In the genomic region with DNA sequence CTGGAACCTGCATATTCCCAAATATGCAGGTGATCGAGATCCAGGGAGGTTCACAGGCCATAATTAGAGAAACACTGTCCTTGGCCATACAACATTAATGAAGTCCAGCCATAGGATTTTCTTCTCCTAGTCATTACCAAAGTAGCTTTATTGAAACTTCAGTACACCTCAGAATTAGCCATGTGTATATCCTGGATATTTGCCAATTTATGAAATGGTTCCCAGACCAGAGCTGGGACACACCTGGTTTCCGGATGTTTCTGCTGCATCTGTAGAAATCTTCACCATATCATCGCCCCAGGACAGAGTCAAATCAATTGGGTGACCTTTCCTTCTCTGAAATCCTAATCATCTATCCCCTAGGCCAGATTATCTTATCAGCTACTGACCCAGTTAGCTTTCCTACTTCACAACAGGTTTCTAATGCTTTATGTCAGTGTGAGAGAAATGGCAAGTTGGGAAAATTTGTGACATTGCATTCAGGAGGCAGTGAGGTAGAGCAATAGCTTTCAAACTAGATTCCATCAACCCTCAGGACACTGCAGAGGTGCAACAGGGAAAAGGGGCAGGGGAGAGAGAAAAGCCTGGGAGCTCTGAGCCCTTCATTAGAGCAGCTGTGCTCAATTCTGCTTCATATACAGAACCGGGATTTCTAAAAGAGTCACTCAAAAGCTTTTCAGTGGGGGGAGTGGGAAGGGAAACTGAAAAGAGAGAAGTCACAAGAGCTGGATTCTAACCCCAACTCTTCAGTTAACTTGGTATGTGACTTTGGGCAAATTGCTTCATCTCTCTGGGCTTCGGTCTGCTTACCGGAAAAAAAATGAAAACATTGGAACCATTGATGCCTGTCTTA, we compare ENCODE assay signal across 13 cellular contexts.
DNase-seq lines count a peak whose midpoint lies in the region; ATAC-seq and TF ChIP-seq lines count a peak whose summit lies in the region.
"Had no signal": no experiment of that assay in that cellular context is flagged by ENCODE, and none has a peak within 500 bp of the region (broad histone marks: within the 10 kb centered on the region; RNA-seq: fewer than 3 reads in every experiment).

No MANE protein-coding gene starts in this region.

- peak; percentile 51 for DNase-seq in NCI-H82 (lab: John Stamatoyannopoulos, UW)
- DNase-seq in upper lobe of right lung, result no peak
- no peak for DNase-seq in G401 (ENCODE audit: low spot score)
- DNase-seq in HT-29 (ENCODE audit: low spot score), result no peak
- no peak for DNase-seq in AG08395 (ENCODE audit: low spot score)
- DNase-seq: Caco-2; HCEC 1CT; NK-92 treated with Interleukin-12 subunit alpha and Interleukin-12 subunit beta, amount 100 ng/mL, for 24 hours; psoas muscle; stimulated activated CD4-positive, alpha-beta T cell treated with anti-CD3 and anti-CD28 coated beads, Interleukin-4, amount 100 ng/mL, for 24 hours; stimulated activated naive CD8-positive, alpha-beta T cell treated with anti-CD3 and anti-CD28 coated beads, Interleukin-15, amount 100 ng/mL, for 72 hours had no signal

- peak; percentile 36 for ATAC-seq in GM19438 (IDR thresholded peaks at IDR 0.05; ENCODE audit: low read depth, unreplicated experiment)
- ATAC-seq in HG02798 (IDR thresholded peaks at IDR 0.05; ENCODE audit: poor library complexity, unreplicated experiment), result peak; percentile 44
- ATAC-seq in upper lobe of right lung, result peak; percentile 69
- ATAC-seq: psoas muscle; stimulated activated naive CD8-positive, alpha-beta T cell treated with anti-CD3 and anti-CD28 coated beads, Interleukin-15, amount 100 ng/mL, for 72 hours had no signal

- H3K9me3 ChIP-seq in upper lobe of right lung, result no peaks in the 10 kb centered on the region
- H3K9me3 ChIP-seq: Caco-2, psoas muscle had no signal

- in situ Hi-C loops in G401 (cut with HindIII; ENCODE audit: low sequenced_read_pairs), result no loop called here

- no peaks in the 10 kb centered on the region for H3K4me1 ChIP-seq in upper lobe of right lung
- H3K4me1 ChIP-seq: Caco-2, psoas muscle had no signal

- TF ChIP-seq CTCF in upper lobe of right lung (IDR thresholded peaks at IDR 0.05), result no peak

- intact Hi-C loops in upper lobe of right lung (cut with DNase I), result no loop called here

- no peaks in the 10 kb centered on the region for H3K36me3 ChIP-seq in upper lobe of right lung

- H3K4me3 ChIP-seq in upper lobe of right lung, result no peak overlapping the region
- H3K4me3 ChIP-seq: psoas muscle had no signal

- H3K27me3 ChIP-seq in upper lobe of right lung, result no peaks in the 10 kb centered on the region

- no peak overlapping the region for H3K27ac ChIP-seq in upper lobe of right lung
- H3K27ac ChIP-seq: psoas muscle had no signal
